ENCODE assay signal across 8 cellular contexts in genomic region chr1:18957136-18957521, GRCh38. TPM values are rescaled to one million over a fixed set of nuclear protein-coding genes. Genes with fewer than 3 reads are reported as not detected.
DNase-seq lines count a peak whose midpoint lies in the region; ATAC-seq and TF ChIP-seq lines count a peak whose summit lies in the region.

No MANE protein-coding gene starts in this region.

- intact Hi-C loops in Right ventricle myocardium inferior (cut with DNase I), result loop anchor here (1.0 to 5.0 kb wide), 3 partner anchors 47 to 130 kb away; no protein-coding TSS in a partner anchor
- intact Hi-C loops in cardiac septum (cut with DNase I), result no loop called here
- intact Hi-C loops in lower leg skin (cut with DNase I; ENCODE audit: low total_unique reads), result no loop called here
- intact Hi-C loops in tibial artery (cut with DNase I; ENCODE audit: low total_unique reads), result no loop called here

- H3K9me3 ChIP-seq in tibial artery, result no peaks in the 10 kb centered on the region

- TF ChIP-seq CTCF in brain microvascular endothelial cell (IDR thresholded peaks at IDR 0.05; ENCODE audit: low read depth, low read length, missing control alignments) (no peak), lower leg skin (IDR thresholded peaks at IDR 0.05) (no peak), tibial artery (IDR thresholded peaks at IDR 0.05) (no peak)

- WGBS in lower leg skin, 2 donors, result 6% methylated on average over 23 to 25 of the region's 27 CpGs

- DNase-seq in Right ventricle myocardium inferior (ENCODE audit: missing footprints), result no peak
- no peak for DNase-seq in cardiac septum (ENCODE audit: low spot score)
- no peak for DNase-seq in brain microvascular endothelial cell
- peak in 1 of 2 donors; percentile 93 for DNase-seq in lower leg skin (ENCODE audit: low spot score in 2 of 2)
- DNase-seq in tibial artery, result peak in 1 of 2 donors; percentile 78
- no peak for DNase-seq in DMS153 (lab: John Stamatoyannopoulos, UW)
- no peak for DNase-seq in middle frontal gyrus (ENCODE audit: extremely low spot score, low spot score)

- H3K27ac ChIP-seq in brain microvascular endothelial cell, result peak overlapping the region; percentile 20
- H3K27ac ChIP-seq in tibial artery, result peak overlapping the region; percentile 68 to 71

- no peaks in the 10 kb centered on the region for H3K27me3 ChIP-seq in brain microvascular endothelial cell (replicated peaks)
- H3K27me3 ChIP-seq in tibial artery, result no peaks in the 10 kb centered on the region

- H3K4me1 ChIP-seq in tibial artery, result peaks cover 0 to 41% (median 34%) of the 10 kb centered on the region in 4 donors

- ATAC-seq in Right ventricle myocardium inferior, result peak; percentile 8
- no peak for ATAC-seq in HG03442 (IDR thresholded peaks at IDR 0.05; ENCODE audit: unreplicated experiment)

- H3K36me3 ChIP-seq in brain microvascular endothelial cell (replicated peaks) (no peaks in the 10 kb centered on the region), tibial artery (no peaks in the 10 kb centered on the region)

- H3K4me3 ChIP-seq in brain microvascular endothelial cell (ENCODE audit: low read depth, low read length) (peak overlapping the region; percentile 74), lower leg skin (ENCODE audit: low read depth, poor library complexity, severe bottlenecking) (peak overlapping the region; percentile 45), tibial artery (peak overlapping the region; percentile 71 to 81)

- TF ChIP-seq POLR2A in lower leg skin (IDR thresholded peaks at IDR 0.05), result no peak

- in situ Hi-C loops in brain microvascular endothelial cell (cut with HindIII; ENCODE audit: low pct_ligation_motif_present, low sequenced_read_pairs), result no loop called here

RNA-seq across cellular contexts. Expression of gene IFFO2, which starts 0.7 kb away (rescaled TPM):
- total RNA-seq in Right ventricle myocardium inferior (5.2 TPM), cardiac septum (4.6 TPM), lower leg skin (100 to 1,000 TPM; 317 to 562 (median 451) TPM)

RNA-seq across cellular contexts. Expression of gene ALDH4A1, which starts 54.8 kb away (rescaled TPM):
- total RNA-seq in Right ventricle myocardium inferior (31.2 TPM), cardiac septum (50.3 TPM), lower leg skin (10 to 100 TPM; 16.5 to 25.8 (median 22.1) TPM)

Comparison
In these comparisons a context has a peak if more than half of its experiments do, and no peak if none do; other contexts are left out.
1. RNA of gene IFFO2, which starts 0.7 kb away (total RNA-seq): 317 to 562 TPM in lower leg skin; 5.2 TPM in Right ventricle myocardium inferior (single experiment) and 4.6 TPM in cardiac septum (single experiment); every median in the first group is over 10 times any median in the second.
2. Peak in every context shown above with its lines, with median percentiles within 50 percentile points of each other: H3K4me3 ChIP-seq.